1 cellular context compared by ENCODE assay signal in genomic region chr10:20890009-20890408, GRCh38.
TF ChIP-seq lines count a peak whose summit lies in the region.

No MANE protein-coding gene starts in this region.

TF ChIP-seq in WTC11, 78 proteins besides CTCF, POLR2A, EP300 and RAD21 (continued from another document):
- TF ChIP-seq STAT6 (CRISPR knock-in tag; conservative IDR thresholded peaks at IDR 0.05; ENCODE audit: low read depth): no peak
- TF ChIP-seq, protein P1, sequence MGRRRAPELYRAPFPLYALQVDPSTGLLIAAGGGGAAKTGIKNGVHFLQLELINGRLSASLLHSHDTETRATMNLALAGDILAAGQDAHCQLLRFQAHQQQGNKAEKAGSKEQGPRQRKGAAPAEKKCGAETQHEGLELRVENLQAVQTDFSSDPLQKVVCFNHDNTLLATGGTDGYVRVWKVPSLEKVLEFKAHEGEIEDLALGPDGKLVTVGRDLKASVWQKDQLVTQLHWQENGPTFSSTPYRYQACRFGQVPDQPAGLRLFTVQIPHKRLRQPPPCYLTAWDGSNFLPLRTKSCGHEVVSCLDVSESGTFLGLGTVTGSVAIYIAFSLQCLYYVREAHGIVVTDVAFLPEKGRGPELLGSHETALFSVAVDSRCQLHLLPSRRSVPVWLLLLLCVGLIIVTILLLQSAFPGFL (CRISPR knock-in tag; IDR thresholded peaks at IDR 0.05; ENCODE audit: borderline replicate concordance): no peak
- no peak for TF ChIP-seq GTF2I (CRISPR knock-in tag; conservative IDR thresholded peaks at IDR 0.05)
- no peak for TF ChIP-seq KAT7 (CRISPR knock-in tag; IDR thresholded peaks at IDR 0.05; ENCODE audit: borderline replicate concordance)
